In the genomic region with DNA sequence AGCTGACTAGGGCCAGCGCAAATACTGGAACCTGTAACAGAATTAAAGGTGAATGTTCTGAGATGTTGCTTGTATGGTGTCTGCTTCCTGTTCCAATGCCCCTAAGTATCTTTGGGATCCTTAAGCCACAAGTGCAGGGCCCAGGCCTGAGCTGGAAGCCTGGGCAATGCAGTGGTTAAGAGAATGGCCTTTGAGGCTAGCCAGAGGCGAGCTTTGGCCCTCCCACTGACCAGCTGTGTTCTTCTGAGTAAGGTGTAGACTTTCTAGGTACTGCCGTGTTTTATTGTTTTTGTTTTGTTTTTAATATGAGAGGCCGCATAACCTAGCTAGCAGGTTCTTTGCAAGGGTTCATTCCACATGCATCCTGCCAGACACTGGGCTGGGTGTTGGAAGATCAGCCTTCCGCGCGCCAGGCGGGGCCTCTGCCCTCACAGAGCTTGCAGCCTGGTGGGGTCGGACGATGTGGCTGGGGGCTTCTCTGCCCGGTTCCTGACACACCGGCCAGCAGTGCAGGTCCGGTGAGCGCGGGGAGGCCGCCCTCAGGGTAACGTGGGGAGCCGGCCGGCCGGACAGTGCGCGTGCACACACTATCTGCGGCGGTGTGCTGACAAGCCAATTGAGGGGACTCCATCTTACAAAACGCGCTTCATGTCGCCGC, we compare ENCODE assay signal across 8 cellular contexts. TPM values are rescaled to one million over a fixed set of nuclear protein-coding genes. Genes with fewer than 3 reads are reported as not detected.
A peak's percentile ranks its signal among the peaks of the same experiment; 100 is the strongest.
DNase-seq lines count a peak whose midpoint lies in the region; ATAC-seq and TF ChIP-seq lines count a peak whose summit lies in the region.

No MANE protein-coding gene starts in this region.

- no peaks in the 10 kb centered on the region for H3K9me3 ChIP-seq in SU-DHL-6 (ENCODE audit: insufficient read depth, low read length)
- H3K9me3 ChIP-seq in gastroesophageal sphincter: no peaks in the 10 kb centered on the region

- WGBS in gastroesophageal sphincter (ENCODE audit: low coverage in 1 of 2), 2 donors: 15 to 80% methylated on average over 1 to 8 of the region's 28 CpGs

- peak overlapping the region; percentile 25 for H3K27ac ChIP-seq in SU-DHL-6 (ENCODE audit: low read depth, low read length)
- peak overlapping the region; percentile 90 to 98 (median 94) for H3K27ac ChIP-seq in gastroesophageal sphincter

- no peaks in the 10 kb centered on the region for H3K9me2 ChIP-seq in SU-DHL-6 (replicated peaks; ENCODE audit: insufficient read depth, low read length)

- TF ChIP-seq CTCF in SU-DHL-6 (IDR thresholded peaks at IDR 0.05; ENCODE audit: insufficient read depth, low read length, poor library complexity, severe bottlenecking): no peak
- TF ChIP-seq CTCF in gastroesophageal sphincter (IDR thresholded peaks at IDR 0.05): no peak

- H2AFZ ChIP-seq in SU-DHL-6 (ENCODE audit: low read depth, low read length, severe bottlenecking): no peak overlapping the region

- DNase-seq in skeletal muscle cell (ENCODE audit: low read depth) (no peak), NCI-H1092 (lab: John Stamatoyannopoulos, UW) (no peak), SKM-1 (lab: John Stamatoyannopoulos, UW; ENCODE audit: unreplicated experiment) (no peak)

- peaks cover 0 to 66% (median 38%) of the 10 kb centered on the region in 3 donors for H3K4me1 ChIP-seq in gastroesophageal sphincter

- no peaks in the 10 kb centered on the region for H4K20me1 ChIP-seq in SU-DHL-6 (ENCODE audit: low read depth, low read length)

- H3K27me3 ChIP-seq in SU-DHL-6 (ENCODE audit: low read length): no peaks in the 10 kb centered on the region
- H3K27me3 ChIP-seq in gastroesophageal sphincter: no peaks in the 10 kb centered on the region

- peaks cover 40% of the 10 kb centered on the region for H3K79me2 ChIP-seq in SU-DHL-6 (ENCODE audit: insufficient read depth, low read length)

- ATAC-seq in GM21367 (IDR thresholded peaks at IDR 0.05; ENCODE audit: unreplicated experiment) (peak; percentile 3), gastroesophageal sphincter (no peak), GM18873 (IDR thresholded peaks at IDR 0.05; ENCODE audit: low FRiP score, unreplicated experiment) (no peak), HG02759 (IDR thresholded peaks at IDR 0.05; ENCODE audit: unreplicated experiment) (no peak)

- peak overlapping the region; percentile 78 for H3K9ac ChIP-seq in SU-DHL-6 (ENCODE audit: low read length)

- TF ChIP-seq EP300 in gastroesophageal sphincter (IDR thresholded peaks at IDR 0.05): no peak

- no peak for TF ChIP-seq POLR2A in gastroesophageal sphincter (IDR thresholded peaks at IDR 0.05)

- H3K4me3 ChIP-seq in SU-DHL-6 (ENCODE audit: insufficient read depth, low read length, poor library complexity, severe bottlenecking): peak overlapping the region; percentile 79
- H3K4me3 ChIP-seq in gastroesophageal sphincter: peak overlapping the region; percentile 82 to 91
- peak overlapping the region; percentile 86 for H3K4me3 ChIP-seq in skeletal muscle cell (ENCODE audit: low read depth, low read length)

- H3K36me3 ChIP-seq in SU-DHL-6 (ENCODE audit: low read length) (0 out of 2 replicates have a peak, but pooled peaks cover under 1% of the 10 kb centered on the region), gastroesophageal sphincter (peaks cover 0 to 59% of the 10 kb centered on the region in 2 donors)

- peak overlapping the region; percentile 86 for H3K4me2 ChIP-seq in SU-DHL-6 (ENCODE audit: low read depth, low read length, poor library complexity, severe bottlenecking)

- H3F3A ChIP-seq in SU-DHL-6 (ENCODE audit: insufficient read depth): 0 out of 2 replicates have a peak, but pooled peaks cover 5% of the 10 kb centered on the region

RNA-seq across cellular contexts. Expression of a gene that starts 0.6 kb away (rescaled TPM):
- total RNA-seq in gastroesophageal sphincter: 10 to 100 TPM; 24.4 to 33.9 (median 26.0) TPM

RNA-seq across cellular contexts. Expression of a gene that starts 4.4 kb away (rescaled TPM):
- 10 to 100 TPM; 16.8 to 25.8 (median 19.9) TPM for total RNA-seq in gastroesophageal sphincter

RNA-seq across cellular contexts. Expression of a gene that starts 11.2 kb away (rescaled TPM):
- 1 to 10 TPM; 4.0 to 6.8 (median 4.8) TPM for total RNA-seq in gastroesophageal sphincter

RNA-seq across cellular contexts. Expression of a gene that starts 13.6 kb away (rescaled TPM):
- total RNA-seq in gastroesophageal sphincter: 1 to 10 TPM in 1 of 4 donors, under 1 TPM in 3; 0.39 to 1.4 (median 0.69) TPM

RNA-seq across cellular contexts. Expression of a gene that starts 30.3 kb away (rescaled TPM):
- total RNA-seq in gastroesophageal sphincter: 10 to 100 TPM; 31.9 to 46.9 (median 35.7) TPM
